26 cellular contexts compared by ENCODE assay signal in genomic region chr11:132904091-132904490, GRCh38.
"Had no signal": no experiment of that assay in that cellular context is flagged by ENCODE, and none has a peak within 500 bp of the region (broad histone marks: within the 10 kb centered on the region; RNA-seq: fewer than 3 reads in every experiment).

No MANE protein-coding gene starts in this region.

- DNase-seq: Karpas-422, Kasumi-1, MG63, MM.1S, MV-4-11, NCI-H1048, NCI-H1436, NCI-H1436 treated with DMSO at 0.1 percent for 48 hours, NCI-H146, NCI-H1694, NCI-H1694 treated with DMSO at 0.1 percent for 48 hours, NCI-H187, NCI-H187 treated with DMSO at 0.1 percent for 48 hours, NCI-H1930, NCI-H2029, NCI-H2029 treated with DMSO at 0.1 percent for 48 hours, NCI-H2081, NCI-H2081 treated with DMSO at 0.1 percent for 48 hours, NCI-H2107, NCI-H2171, NCI-H2171 treated with DMSO at 0.1 percent for 48 hours, NCI-H2227 treated with DMSO at 0.1 percent for 48 hours, NCI-H226, NCI-H345, NCI-H446, NCI-H446 treated with DMSO at 0.1 percent for 48 hours had no signal
